ENCODE assay signal across 1 cellular context in genomic region chr15:64354683-64355558, GRCh38.
TF ChIP-seq lines count a peak whose summit lies in the region.

No MANE protein-coding gene starts in this region.

TF ChIP-seq in H1, 55 proteins besides CTCF, POLR2A, EP300 and RAD21:
- TF ChIP-seq KDM5A (IDR thresholded peaks at IDR 0.05; ENCODE audit: low read length), result no peak
- no peak for TF ChIP-seq KDM1A (IDR thresholded peaks at IDR 0.05; ENCODE audit: borderline replicate concordance, low read length)
- TF ChIP-seq SAP30 (IDR thresholded peaks at IDR 0.05; ENCODE audit: insufficient read depth, insufficient replicate concordance, low read length), result peak; percentile 55
- no peak for TF ChIP-seq RXRA (IDR thresholded peaks at IDR 0.05; ENCODE audit: insufficient read depth, low read depth, low read length)
- TF ChIP-seq USF2 (IDR thresholded peaks at IDR 0.05; ENCODE audit: low read length), result no peak
- TF ChIP-seq HDAC2 (IDR thresholded peaks at IDR 0.05; ENCODE audit: borderline replicate concordance in 1 of 2, low read depth in 2 of 2, low read length in 2 of 2), result 0 out of 4 replicates have a peak, but pooled peaks of 1 of the 2 experiments have one; percentile 18
- no peak for TF ChIP-seq CREB1 (IDR thresholded peaks at IDR 0.05)
- TF ChIP-seq SRF (IDR thresholded peaks at IDR 0.05; ENCODE audit: low read depth, low read length), result no peak
- TF ChIP-seq HDAC6 (IDR thresholded peaks at IDR 0.05; ENCODE audit: low read depth, low read length), result no peak
- no peak for TF ChIP-seq ASH2L (IDR thresholded peaks at IDR 0.05; ENCODE audit: low read length)
- TF ChIP-seq SIX5 (IDR thresholded peaks at IDR 0.05; ENCODE audit: low read depth, low read length), result no peak
- TF ChIP-seq CHD7 (IDR thresholded peaks at IDR 0.05; ENCODE audit: insufficient replicate concordance, low read length), result no peak
